17 cellular contexts compared by ENCODE assay signal in the genomic region with DNA sequence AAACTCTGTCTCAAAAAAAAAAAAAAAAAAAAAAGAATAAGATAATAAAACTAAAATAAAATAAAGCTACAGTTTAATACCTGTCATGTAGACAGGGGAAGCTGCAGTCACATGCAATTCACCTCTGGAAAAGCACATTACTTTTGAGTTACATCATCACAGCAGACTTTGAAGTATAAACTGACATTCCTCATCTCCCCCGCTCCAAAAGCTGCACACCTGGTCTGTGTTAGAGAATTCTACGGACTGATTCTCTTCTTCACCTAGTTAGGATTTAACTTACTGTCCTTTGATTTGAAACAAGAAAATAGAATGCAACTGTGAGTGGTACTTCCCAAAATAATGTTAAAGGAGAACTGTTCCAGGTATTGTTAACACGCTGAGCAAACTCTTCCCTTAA. TPM values are rescaled to one million over a fixed set of nuclear protein-coding genes. Genes with fewer than 3 reads are reported as not detected.
DNase-seq lines count a peak whose midpoint lies in the region; FAIRE-seq and TF ChIP-seq lines count a peak whose summit lies in the region.
"Had no signal": no experiment of that assay in that cellular context is flagged by ENCODE, and none has a peak within 500 bp of the region (broad histone marks: within the 10 kb centered on the region; RNA-seq: fewer than 3 reads in every experiment).

No MANE protein-coding gene starts in this region.

- H2BK5ac ChIP-seq in mesendoderm (ENCODE audit: low read length): no peak overlapping the region

- H3K56ac ChIP-seq in mesendoderm (ENCODE audit: low read length): no peak overlapping the region

- WGBS in mammary epithelial cell (ENCODE audit: low coverage, missing lambda C conversion rate): 5% methylated on average over 3 of the region's 3 CpGs
- 52% methylated on average over 3 of the region's 3 CpGs for WGBS in hepatocyte (ENCODE audit: low lambda C conversion rate, missing lambda C conversion rate)
- whole genome bisulfite sequencing in mesendoderm (ENCODE audit: extremely low coverage, insufficient coverage, low lambda C conversion rate): no CpG with 5 or more reads among the region's 3 CpGs

- H2AFZ ChIP-seq in mammary epithelial cell (ENCODE audit: low read depth, low read length): no peak overlapping the region
- H2AFZ ChIP-seq in hepatocyte: no peak overlapping the region

- no peak overlapping the region for H4K5ac ChIP-seq in mesendoderm (ENCODE audit: low read length)

- no peaks in the 10 kb centered on the region for H4K20me1 ChIP-seq in mammary epithelial cell (ENCODE audit: insufficient read depth, low read length)
- H4K20me1 ChIP-seq in hepatocyte (ENCODE audit: insufficient read depth, poor library complexity, severe bottlenecking): peaks cover 57% of the 10 kb centered on the region

- H3K4me2 ChIP-seq in mammary epithelial cell (ENCODE audit: insufficient read depth, low read depth, low read length) (peak overlapping the region; percentile 67), hepatocyte (no peak overlapping the region), mesendoderm (ENCODE audit: low read length) (no peak overlapping the region)

- H3K23ac ChIP-seq in mesendoderm (ENCODE audit: low read length): no peak overlapping the region

- H3K4me1 ChIP-seq in mammary epithelial cell (ENCODE audit: insufficient read depth, low read length) (no peaks in the 10 kb centered on the region), breast epithelium (no peaks in the 10 kb centered on the region), hepatocyte (ENCODE audit: insufficient read depth) (peaks cover 6% of the 10 kb centered on the region), mesendoderm (ENCODE audit: control insufficient read depth, low read depth, low read length) (no peaks in the 10 kb centered on the region)

- H2AK5ac ChIP-seq in mesendoderm (ENCODE audit: low read length): no peak overlapping the region

- no peak overlapping the region for H3K18ac ChIP-seq in mesendoderm (ENCODE audit: low read length)

- TF ChIP-seq POLR2A in breast epithelium (IDR thresholded peaks at IDR 0.05): no peak

- H4K8ac ChIP-seq in mesendoderm (ENCODE audit: low read depth, low read length): no peak overlapping the region

- in situ Hi-C loops in mammary epithelial cell (cut with MboI; ENCODE audit: low sequenced_read_pairs in 2 of 2): no loop called here

- H3K27ac ChIP-seq in mammary epithelial cell (ENCODE audit: insufficient read depth, low read depth, low read length) (no peak overlapping the region), breast epithelium (no peak overlapping the region), hepatocyte (peak overlapping the region; percentile 2), mesendoderm (ENCODE audit: low read depth, low read length) (no peak overlapping the region)
- H3K27ac ChIP-seq: C4-2B had no signal

- CTCF ChIA-PET in mammary epithelial cell (lab: Charles Lee; ENCODE audit: low non-redundant PET): interaction anchor here (0.6 to 0.7 kb wide), 3 partner anchors 46 to 278 kb away, joined by 5 to 9 read pairs (median 7); no protein-coding TSS in a partner anchor
- CTCF ChIA-PET in HEK293T (lab: Yijun Ruan, JAX): interaction anchor here (0.8 kb wide), 1 partner anchor 230 kb away, joined by 3 read pairs; no protein-coding TSS in a partner anchor

- no peaks in the 10 kb centered on the region for H3K36me3 ChIP-seq in mammary epithelial cell (ENCODE audit: insufficient read depth, low read length)
- H3K36me3 ChIP-seq in breast epithelium: no peaks in the 10 kb centered on the region
- H3K36me3 ChIP-seq in hepatocyte (replicated peaks; ENCODE audit: insufficient read depth, low read depth): no peaks in the 10 kb centered on the region
- no peaks in the 10 kb centered on the region for H3K36me3 ChIP-seq in mesendoderm (ENCODE audit: control insufficient read depth, insufficient read depth, low read length)

- peaks cover 7% of the 10 kb centered on the region for H3K79me1 ChIP-seq in mesendoderm (ENCODE audit: low read length)

- H2BK15ac ChIP-seq in mesendoderm (replicated peaks; ENCODE audit: low read depth): no peak overlapping the region

- FAIRE-seq in urothelium cell line (lab: Jason Lieb, UNC): no peak
- FAIRE-seq: A204.1, D721Med had no signal

- H3K9ac ChIP-seq in mammary epithelial cell (ENCODE audit: insufficient read depth, low read length) (no peak overlapping the region), mesendoderm (ENCODE audit: low read length) (no peak overlapping the region)

- H3K27me3 ChIP-seq in mammary epithelial cell (ENCODE audit: insufficient read depth, low read length) (no peaks in the 10 kb centered on the region), breast epithelium (no peaks in the 10 kb centered on the region), hepatocyte (no peaks in the 10 kb centered on the region), mesendoderm (ENCODE audit: insufficient read depth, low read length, poor library complexity) (no peaks in the 10 kb centered on the region)

- no TSS peak for BruUV-seq in mammary epithelial cell (replicated peaks; lab: Mats Ljungman, UMichigan)

- peak; percentile 25 for DNase-seq in mammary epithelial cell
- no peak for DNase-seq in breast epithelium (ENCODE audit: low spot score in 2 of 2)
- peak; percentile 23 for DNase-seq in hepatocyte (ENCODE audit: low spot score)
- DNase-seq in mesendoderm: peak; percentile 55
- peak; percentile 12 for DNase-seq in urothelium cell line (ENCODE audit: low spot score)
- no peak for DNase-seq in D341Med (ENCODE audit: low spot score)
- DNase-seq in HEK293T (ENCODE audit: extremely low spot score): no peak
- no peak for DNase-seq in KG1 (lab: John Stamatoyannopoulos, UW)
- DNase-seq: GF-D8, GOT3, NCI-H1930, NCI-H226, NCI-H526 treated with DMSO at 0.1 percent for 48 hours, PC-3 had no signal

- TF ChIP-seq CTCF in mammary epithelial cell (conservative IDR thresholded peaks at IDR 0.05 in 1 of 2, IDR thresholded peaks at IDR 0.05 in 1 of 2; ENCODE audit: extremely low read depth in 1 of 2, insufficient read depth in 1 of 2, low read depth in 1 of 2, low read length in 2 of 2) (no peak), breast epithelium (IDR thresholded peaks at IDR 0.05) (no peak), hepatocyte (IDR thresholded peaks at IDR 0.05; ENCODE audit: poor library complexity) (no peak)

- peaks cover 84% of the 10 kb centered on the region for H3K79me2 ChIP-seq in mammary epithelial cell (ENCODE audit: insufficient read depth, low read length)
- peaks cover 95% of the 10 kb centered on the region for H3K79me2 ChIP-seq in hepatocyte
- H3K79me2 ChIP-seq in mesendoderm (ENCODE audit: control insufficient read depth, insufficient read depth, low read length): peaks cover 5% of the 10 kb centered on the region

- H3K4me3 ChIP-seq in mammary epithelial cell (replicated peaks in 1 of 3; ENCODE audit: insufficient read depth in 1 of 3, low read depth in 2 of 3, low read length in 3 of 3) (no peak overlapping the region), breast epithelium (no peak overlapping the region), hepatocyte (no peak overlapping the region), mesendoderm (ENCODE audit: low read length) (no peak overlapping the region)

- H3K9me3 ChIP-seq in mammary epithelial cell (replicated peaks; ENCODE audit: insufficient read depth, low read length) (no peaks in the 10 kb centered on the region), breast epithelium (no peaks in the 10 kb centered on the region), hepatocyte (ENCODE audit: low read depth) (no peaks in the 10 kb centered on the region)

- POLR2A ChIA-PET in HEK293T (lab: Yijun Ruan, JAX): no interaction called here

- no peaks in the 10 kb centered on the region for H3K9me2 ChIP-seq in hepatocyte (replicated peaks; ENCODE audit: insufficient read depth)

- no peak overlapping the region for H3K4ac ChIP-seq in mesendoderm (ENCODE audit: low read depth, low read length)

- no peak overlapping the region for H2BK120ac ChIP-seq in mesendoderm (ENCODE audit: low read depth, low read length)

- intact Hi-C loops in mammary epithelial cell (cut with micrococcal nuclease): loop anchor here (1.0 kb wide), 1 partner anchor 23 kb away; no protein-coding TSS in a partner anchor
- intact Hi-C loops in breast epithelium (cut with DNase I; ENCODE audit: low total_unique reads): no loop called here

- dilution Hi-C loops in mammary epithelial cell (cut with HindIII; ENCODE audit: low sequenced_read_pairs): no loop called here

TF ChIP-seq in HEK293T, 16 proteins besides CTCF, POLR2A, EP300 and RAD21:
- TF ChIP-seq NFRKB (IDR thresholded peaks at IDR 0.05): no peak
- TF ChIP-seq FOXA1 (IDR thresholded peaks at IDR 0.05): no peak
- TF ChIP-seq CTBP1 (IDR thresholded peaks at IDR 0.05; ENCODE audit: borderline replicate concordance): no peak
- TF ChIP-seq, protein P1, sequence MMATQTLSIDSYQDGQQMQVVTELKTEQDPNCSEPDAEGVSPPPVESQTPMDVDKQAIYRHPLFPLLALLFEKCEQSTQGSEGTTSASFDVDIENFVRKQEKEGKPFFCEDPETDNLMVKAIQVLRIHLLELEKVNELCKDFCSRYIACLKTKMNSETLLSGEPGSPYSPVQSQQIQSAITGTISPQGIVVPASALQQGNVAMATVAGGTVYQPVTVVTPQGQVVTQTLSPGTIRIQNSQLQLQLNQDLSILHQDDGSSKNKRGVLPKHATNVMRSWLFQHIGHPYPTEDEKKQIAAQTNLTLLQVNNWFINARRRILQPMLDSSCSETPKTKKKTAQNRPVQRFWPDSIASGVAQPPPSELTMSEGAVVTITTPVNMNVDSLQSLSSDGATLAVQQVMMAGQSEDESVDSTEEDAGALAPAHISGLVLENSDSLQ (IDR thresholded peaks at IDR 0.05): no peak
- TF ChIP-seq ARNT (IDR thresholded peaks at IDR 0.05): no peak
- no peak for TF ChIP-seq LEF1 (IDR thresholded peaks at IDR 0.05; ENCODE audit: borderline replicate concordance)
- no peak for TF ChIP-seq ELF4 (IDR thresholded peaks at IDR 0.05)
- TF ChIP-seq SP1 (IDR thresholded peaks at IDR 0.05): no peak
- no peak for TF ChIP-seq FOXK2 (IDR thresholded peaks at IDR 0.05)
- TF ChIP-seq HDGF (IDR thresholded peaks at IDR 0.05; ENCODE audit: borderline replicate concordance): no peak
- TF ChIP-seq SUZ12 (IDR thresholded peaks at IDR 0.05): no peak
- no peak for TF ChIP-seq TARDBP (IDR thresholded peaks at IDR 0.05)

RNA-seq across cellular contexts. Expression of a gene that starts 25.1 kb away (rescaled TPM):
- total RNA-seq in mammary epithelial cell (10 to 100 TPM; 11.2 to 54.1 TPM), breast epithelium (10 to 100 TPM; 19.0 to 27.1 (median 22.0) TPM), hepatocyte (20.0 and 28.9 TPM in 2 replicates)
- polyA plus RNA-seq in mammary epithelial cell (18.7 TPM), hepatocyte (67.3 and 67.5 TPM in 2 replicates)
- 69.0 TPM for polyA minus RNA-seq in mammary epithelial cell
- 44.3 TPM for polyA plus RNA-seq in mesendoderm (2013, experiment 1 of 2)
- 39.1 TPM for polyA plus RNA-seq in mesendoderm (2013, experiment 2 of 2)

Comparison
In these comparisons a context has a peak if more than half of its experiments do, and no peak if none do; other contexts are left out.
1. DNase-seq: peak in mammary epithelial cell (single experiment), hepatocyte (single experiment), mesendoderm (single experiment) and urothelium cell line (single experiment); none in breast epithelium (0 of 2), D341Med (single experiment), HEK293T (single experiment) and KG1 (single experiment).